ENCODE assay signal across 36 cellular contexts in genomic region chr12:128961957-128962356, GRCh38.
"Had no signal": no experiment of that assay in that cellular context is flagged by ENCODE, and none has a peak within 500 bp of the region (broad histone marks: within the 10 kb centered on the region; RNA-seq: fewer than 3 reads in every experiment).

No MANE protein-coding gene starts in this region.

- FAIRE-seq: astrocyte, bronchial epithelial cell, colon had no signal

- DNase-seq: activated B cell treated with CpG ODN at 0.5 μM for 24 hours; activated CD4-positive, alpha-beta T cell treated with anti-CD3 and anti-CD28 coated beads for 48 hours; activated CD4-positive, alpha-beta T cell treated with anti-CD3 and anti-CD28 coated beads, Interleukin-2, amount 50 U/mL, for 1 hour; activated CD4-positive, alpha-beta T cell treated with anti-CD3 and anti-CD28 coated beads, Interleukin-2, amount 50 U/mL, for 48 hours; activated CD8-positive, alpha-beta memory T cell treated with anti-CD3 and anti-CD28 coated beads, Interleukin-2, amount 10 ng/mL, durations not matched to agents 7 days and 5 days; activated CD8-positive, alpha-beta memory T cell treated with anti-CD3 and anti-CD28 coated beads, Interleukin-2, amount 50 U/mL, for 4 hours; activated CD8-positive, alpha-beta T cell treated with anti-CD3 and anti-CD28 coated beads for 36 hours; activated gamma-delta T cell treated with Interleukin-2 at 50 U/mL for 16 hours; activated naive CD4-positive, alpha-beta T cell treated with anti-CD3 and anti-CD28 coated beads, Interleukin-2, amount 50 U/mL, for 16 hours; activated naive CD4-positive, alpha-beta T cell treated with Interleukin-2 at 50 U/mL for 16 hours; activated T-cell treated with anti-CD3 and anti-CD28 coated beads, Interleukin-2, amount 50 U/mL, for 1 hour; activated T-cell treated with anti-CD3 and anti-CD28 coated beads, Interleukin-2, amount 50 U/mL, for 48 hours; amniotic stem cell; anterior cingulate cortex; brain microvascular endothelial cell; cortex of kidney; dermis blood vessel endothelial cell; effector CD4-positive, alpha-beta T cell; effector memory CD8-positive, alpha-beta T cell; erythroblast; foreskin keratinocyte; gastrocnemius medialis; T-helper 1 cell; T-helper 17 cell; T1000; WERI-Rb-1 had no signal

- H3K36me3 Mint-ChIP-seq: activated CD8-positive, alpha-beta memory T cell treated with anti-CD3 and anti-CD28 coated beads, Interleukin-2, amount 10 ng/mL, durations not matched to agents 7 days and 5 days; activated naive CD8-positive, alpha-beta T cell had no signal

- H3K36me3 ChIP-seq: brain microvascular endothelial cell, esophagus muscularis mucosa, gastrocnemius medialis, WERI-Rb-1 had no signal

- ATAC-seq: activated CD4-positive, CD25-positive, alpha-beta regulatory T cell treated with anti-CD3 and anti-CD28 coated beads, Interleukin-2, amount 50 U/mL, for 24 hours; activated CD8-positive, alpha-beta memory T cell treated with anti-CD3 and anti-CD28 coated beads, Interleukin-2, amount 10 ng/mL, durations not matched to agents 7 days and 5 days; activated CD8-positive, alpha-beta T cell treated with anti-CD3 and anti-CD28 coated beads for 36 hours; effector memory CD8-positive, alpha-beta T cell; foreskin keratinocyte; gastrocnemius medialis; T-helper 17 cell had no signal

- H3K4me1 Mint-ChIP-seq: activated CD8-positive, alpha-beta memory T cell treated with anti-CD3 and anti-CD28 coated beads, Interleukin-2, amount 10 ng/mL, durations not matched to agents 7 days and 5 days; central memory CD8-positive, alpha-beta T cell; T-helper 17 cell had no signal

- H3K9me3 Mint-ChIP-seq: central memory CD8-positive, alpha-beta T cell; effector memory CD8-positive, alpha-beta T cell had no signal

- H3K4me3 ChIP-seq: esophagus muscularis mucosa, gastrocnemius medialis had no signal

- H3K4me1 ChIP-seq: esophagus muscularis mucosa, foreskin keratinocyte, gastrocnemius medialis had no signal

- H3K4me3 Mint-ChIP-seq: activated B cell treated with CpG ODN at 0.5 μM for 24 hours; activated CD8-positive, alpha-beta memory T cell treated with anti-CD3 and anti-CD28 coated beads, Interleukin-2, amount 10 ng/mL, durations not matched to agents 7 days and 5 days; activated CD8-positive, alpha-beta T cell treated with anti-CD3 and anti-CD28 coated beads for 36 hours; activated naive CD8-positive, alpha-beta T cell; activated T-helper 1 cell treated with anti-CD3 and anti-CD28 coated beads, Interleukin-12 subunit alpha, Interleukin-12 subunit beta, Interleukin-2, Interleukin-4 antibody, amounts not matched to agents 30 ng/mL and 10 ng/mL and 1 ng/mL, durations not matched to agents 14 hours and 24 hours and 36 hours; central memory CD8-positive, alpha-beta T cell; effector memory CD8-positive, alpha-beta T cell; T-helper 17 cell; T-helper 2 cell treated with Interferon-gamma antibody and Interleukin-4, amounts not matched to agents 5 μg/mL and 100 μg/mL, for 36 hours had no signal

- H3K27me3 ChIP-seq: brain microvascular endothelial cell, foreskin keratinocyte had no signal

- H3K27ac Mint-ChIP-seq: activated B cell treated with CpG ODN at 0.5 μM for 24 hours; activated CD8-positive, alpha-beta memory T cell treated with anti-CD3 and anti-CD28 coated beads, Interleukin-2, amount 10 ng/mL, durations not matched to agents 7 days and 5 days; activated CD8-positive, alpha-beta T cell treated with anti-CD3 and anti-CD28 coated beads for 36 hours; activated naive CD8-positive, alpha-beta T cell; activated T-helper 1 cell treated with anti-CD3 and anti-CD28 coated beads, Interleukin-12 subunit alpha, Interleukin-12 subunit beta, Interleukin-2, Interleukin-4 antibody, amounts not matched to agents 30 ng/mL and 10 ng/mL and 1 ng/mL, durations not matched to agents 14 hours and 24 hours and 36 hours; activated T-helper 2 cell treated with anti-CD3 and anti-CD28 coated beads, Interferon-gamma antibody, Interleukin-2, Interleukin-4, amounts not matched to agents 10 μg/mL and 5 μg/mL and 100 μg/mL, durations not matched to agents 14 hours and 24 hours and 36 hours; effector memory CD8-positive, alpha-beta T cell; T-helper 17 cell; T-helper 2 cell treated with Interferon-gamma antibody and Interleukin-4, amounts not matched to agents 5 μg/mL and 100 μg/mL, for 36 hours had no signal

- H3K27ac ChIP-seq: brain microvascular endothelial cell, esophagus muscularis mucosa, foreskin keratinocyte, gastrocnemius medialis, WERI-Rb-1 had no signal

- H3K9me3 ChIP-seq: gastrocnemius medialis had no signal
